ENCODE assay signal across 17 cellular contexts in the genomic region with DNA sequence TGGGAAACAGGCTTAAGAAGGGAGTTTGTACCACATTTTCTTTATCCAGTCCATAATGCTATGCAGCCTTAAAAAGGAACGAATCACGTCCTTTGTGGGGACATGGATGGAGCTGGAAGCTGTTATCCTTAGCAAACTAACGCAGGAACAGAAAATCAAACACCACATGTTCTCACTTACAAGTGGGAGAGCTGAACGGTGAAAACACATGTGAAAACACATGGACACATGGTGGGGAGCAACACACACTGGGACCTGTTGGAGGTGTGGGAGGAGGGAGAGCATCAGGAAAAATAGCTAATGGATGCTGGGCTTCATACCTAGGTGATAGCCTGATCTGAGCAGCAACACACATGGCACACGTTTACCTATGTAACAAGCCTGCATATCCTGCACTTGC.
DNase-seq lines count a peak whose midpoint lies in the region; ATAC-seq lines count a peak whose summit lies in the region.
"Had no signal": no experiment of that assay in that cellular context is flagged by ENCODE, and none has a peak within 500 bp of the region (broad histone marks: within the 10 kb centered on the region; RNA-seq: fewer than 3 reads in every experiment).

No MANE protein-coding gene starts in this region.

- no peak for ATAC-seq in activated naive CD8-positive, alpha-beta T cell treated with anti-CD3 and anti-CD28 coated beads, Interleukin-2, amount 10 ng/mL, durations not matched to agents 7 days and 5 days (ENCODE audit: low read depth)
- ATAC-seq in memory B cell (ENCODE audit: low read depth) (no peak), GM19397 (IDR thresholded peaks at IDR 0.05; ENCODE audit: unreplicated experiment) (no peak), GM18873 (IDR thresholded peaks at IDR 0.05; ENCODE audit: low FRiP score, unreplicated experiment) (no peak)
- ATAC-seq: Panc1 had no signal

- H3K9me3 ChIP-seq in CD8-positive, alpha-beta memory T cell (ENCODE audit: low read length), result peaks cover 10% of the 10 kb centered on the region

- DNase-seq in T-helper 1 cell, result no peak
- DNase-seq in CD8-positive, alpha-beta memory T cell, result no peak
- no peak for DNase-seq in activated naive CD8-positive, alpha-beta T cell treated with anti-CD3 and anti-CD28 coated beads, Interleukin-2, amount 10 ng/mL, durations not matched to agents 7 days and 5 days
- no peak for DNase-seq in memory B cell (ENCODE audit: low spot score in 2 of 2)
- DNase-seq in T1000 (lab: John Stamatoyannopoulos, UW), result no peak
- DNase-seq: activated B cell treated with CpG ODN at 0.5 μM for 24 hours; activated gamma-delta T cell treated with Interleukin-2 at 50 U/mL for 16 hours; AML-193; NCI-H2081 treated with DMSO at 0.1 percent for 48 hours; NCI-H446 treated with DMSO at 0.1 percent for 48 hours; SJCRH30; stimulated activated CD4-positive, alpha-beta T cell treated with anti-CD3 and anti-CD28 coated beads, Interleukin-4, amount 100 ng/mL, for 24 hours had no signal

- H3K4me1 ChIP-seq in CD8-positive, alpha-beta memory T cell (ENCODE audit: insufficient read depth, low read length), result peaks cover 31% of the 10 kb centered on the region

- POLR2A ChIA-PET in CD8-positive, alpha-beta memory T cell (lab: Charles Lee), result interaction anchor here (0.6 to 0.7 kb wide), 2 partner anchors 23 to 26 kb away, joined by 3 read pairs; no protein-coding TSS in a partner anchor
- POLR2A ChIA-PET in activated naive CD8-positive, alpha-beta T cell treated with anti-CD3 and anti-CD28 coated beads, Interleukin-2, amount 10 ng/mL, durations not matched to agents 7 days and 5 days (lab: Charles Lee), result interaction anchor here (0.7 to 1.0 kb wide), 3 partner anchors 31 to 246 kb away, joined by 3 to 4 read pairs (median 3); no protein-coding TSS in a partner anchor

- no peak overlapping the region for H3K4me3 Mint-ChIP-seq in T-helper 1 cell treated with Interleukin-12 subunit alpha and Interleukin-12 subunit beta and Interleukin-4 antibody, amounts not matched to agents 30 μg/mL and 1 μg/mL, for 36 hours
- H3K4me3 Mint-ChIP-seq in CD8-positive, alpha-beta memory T cell, result no peak overlapping the region
- no peak overlapping the region for H3K4me3 Mint-ChIP-seq in activated naive CD8-positive, alpha-beta T cell treated with anti-CD3 and anti-CD28 coated beads, Interleukin-2, amount 10 ng/mL, durations not matched to agents 7 days and 5 days
- no peak overlapping the region for H3K4me3 Mint-ChIP-seq in memory B cell
- H3K4me3 Mint-ChIP-seq: activated B cell treated with CpG ODN at 0.5 μM for 24 hours had no signal

- peaks cover 74% of the 10 kb centered on the region for H3K36me3 Mint-ChIP-seq in T-helper 1 cell treated with Interleukin-12 subunit alpha and Interleukin-12 subunit beta and Interleukin-4 antibody, amounts not matched to agents 30 μg/mL and 1 μg/mL, for 36 hours (ENCODE audit: low read depth)
- H3K36me3 Mint-ChIP-seq in CD8-positive, alpha-beta memory T cell, result peaks cover 30 to 71% (median 39%) of the 10 kb centered on the region in 3 donors
- H3K36me3 Mint-ChIP-seq in activated naive CD8-positive, alpha-beta T cell treated with anti-CD3 and anti-CD28 coated beads, Interleukin-2, amount 10 ng/mL, durations not matched to agents 7 days and 5 days, result peaks cover 66% of the 10 kb centered on the region
- peaks cover 26% of the 10 kb centered on the region for H3K36me3 Mint-ChIP-seq in memory B cell

- no peaks in the 10 kb centered on the region for H3K27me3 Mint-ChIP-seq in T-helper 1 cell treated with Interleukin-12 subunit alpha and Interleukin-12 subunit beta and Interleukin-4 antibody, amounts not matched to agents 30 μg/mL and 1 μg/mL, for 36 hours (ENCODE audit: low read depth)
- H3K27me3 Mint-ChIP-seq in CD8-positive, alpha-beta memory T cell, result peaks cover 0 to 3% of the 10 kb centered on the region in 2 donors
- H3K27me3 Mint-ChIP-seq in activated naive CD8-positive, alpha-beta T cell treated with anti-CD3 and anti-CD28 coated beads, Interleukin-2, amount 10 ng/mL, durations not matched to agents 7 days and 5 days, result no peaks in the 10 kb centered on the region
- H3K27me3 Mint-ChIP-seq in memory B cell, result no peaks in the 10 kb centered on the region
- H3K27me3 Mint-ChIP-seq: activated B cell treated with CpG ODN at 0.5 μM for 24 hours had no signal

- H3K4me3 ChIP-seq in CD8-positive, alpha-beta memory T cell (ENCODE audit: low read length), result no peak overlapping the region
- H3K4me3 ChIP-seq: SJCRH30 had no signal

- peak overlapping the region; percentile 77 for H3K27ac Mint-ChIP-seq in T-helper 1 cell treated with Interleukin-12 subunit alpha and Interleukin-12 subunit beta and Interleukin-4 antibody, amounts not matched to agents 30 μg/mL and 1 μg/mL, for 36 hours
- H3K27ac Mint-ChIP-seq in CD8-positive, alpha-beta memory T cell, result peak overlapping the region; percentile 31 to 89 (median 74)
- H3K27ac Mint-ChIP-seq in activated naive CD8-positive, alpha-beta T cell treated with anti-CD3 and anti-CD28 coated beads, Interleukin-2, amount 10 ng/mL, durations not matched to agents 7 days and 5 days, result peak overlapping the region; percentile 80
- peak overlapping the region; percentile 40 for H3K27ac Mint-ChIP-seq in memory B cell
- H3K27ac Mint-ChIP-seq: activated B cell treated with CpG ODN at 0.5 μM for 24 hours had no signal

- H3K4me1 Mint-ChIP-seq in T-helper 1 cell treated with Interleukin-12 subunit alpha and Interleukin-12 subunit beta and Interleukin-4 antibody, amounts not matched to agents 30 μg/mL and 1 μg/mL, for 36 hours (ENCODE audit: low read depth), result peaks cover 49% of the 10 kb centered on the region
- H3K4me1 Mint-ChIP-seq in CD8-positive, alpha-beta memory T cell, result peaks cover 47 to 76% (median 75%) of the 10 kb centered on the region in 3 donors
- peaks cover 42% of the 10 kb centered on the region for H3K4me1 Mint-ChIP-seq in activated naive CD8-positive, alpha-beta T cell treated with anti-CD3 and anti-CD28 coated beads, Interleukin-2, amount 10 ng/mL, durations not matched to agents 7 days and 5 days
- H3K4me1 Mint-ChIP-seq in memory B cell, result peaks cover 10% of the 10 kb centered on the region

- H3K27me3 ChIP-seq in CD8-positive, alpha-beta memory T cell (ENCODE audit: insufficient read depth, low read length, poor library complexity, severe bottlenecking), result no peaks in the 10 kb centered on the region
- H3K27me3 ChIP-seq: SJCRH30 had no signal

- peaks cover 33% of the 10 kb centered on the region for H3K36me3 ChIP-seq in CD8-positive, alpha-beta memory T cell (ENCODE audit: insufficient read depth, low read length)

- CTCF ChIA-PET in CD8-positive, alpha-beta memory T cell (lab: Charles Lee), result interaction anchor here (1.1 kb wide), 1 partner anchor 68 kb away, joined by 3 read pairs; no protein-coding TSS in a partner anchor

- peaks cover 16% of the 10 kb centered on the region for H3K9me3 Mint-ChIP-seq in T-helper 1 cell treated with Interleukin-12 subunit alpha and Interleukin-12 subunit beta and Interleukin-4 antibody, amounts not matched to agents 30 μg/mL and 1 μg/mL, for 36 hours
- peaks cover 0 to 13% (median 8%) of the 10 kb centered on the region in 5 donors for H3K9me3 Mint-ChIP-seq in CD8-positive, alpha-beta memory T cell
- H3K9me3 Mint-ChIP-seq in activated naive CD8-positive, alpha-beta T cell treated with anti-CD3 and anti-CD28 coated beads, Interleukin-2, amount 10 ng/mL, durations not matched to agents 7 days and 5 days, result peaks cover 4% of the 10 kb centered on the region
- peaks cover 6% of the 10 kb centered on the region for H3K9me3 Mint-ChIP-seq in memory B cell

- H3K27ac ChIP-seq in CD8-positive, alpha-beta memory T cell (ENCODE audit: low read depth, low read length), result no peak overlapping the region
- H3K27ac ChIP-seq: 22Rv1, SJCRH30 had no signal
